In genomic region chr5:114330916-114331531, GRCh38 we compare ENCODE assay signal across 9 cellular contexts.
"Had no signal": no experiment of that assay in that cellular context is flagged by ENCODE, and none has a peak within 500 bp of the region (broad histone marks: within the 10 kb centered on the region; RNA-seq: fewer than 3 reads in every experiment).

No MANE protein-coding gene starts in this region.

- DNase-seq: GM23248, GOT3, H7, H9, HCEC 1CT, HFFc6 had no signal

- H3K4me3 ChIP-seq: GM23248, GM23338, HAP-1 had no signal

- H3K27ac ChIP-seq: GM23248 had no signal

- ATAC-seq: GM23338, HCT116 had no signal

- H3K9ac ChIP-seq: GM23248 had no signal

- H3K4me1 ChIP-seq: HAP-1 had no signal

- H2AFZ ChIP-seq: GM23248, GM23338 had no signal

- H3K36me3 ChIP-seq: HAP-1 had no signal

- H3K4me2 ChIP-seq: GM23338 had no signal

- H3K9me3 ChIP-seq: HAP-1 had no signal
